In genomic region chr11:64239662-64240466, GRCh38 we compare ENCODE assay signal across 8 cellular contexts. TPM values are rescaled to one million over a fixed set of nuclear protein-coding genes. Genes with fewer than 3 reads are reported as not detected.
DNase-seq lines count a peak whose midpoint lies in the region; ATAC-seq, FAIRE-seq and TF ChIP-seq lines count a peak whose summit lies in the region.

No MANE protein-coding gene starts in this region.

- peaks cover 16% of the 10 kb centered on the region for H3K79me2 ChIP-seq in GM23338 (replicated peaks; ENCODE audit: insufficient read depth)

- FAIRE-seq in small intestine (lab: Jason Lieb, UNC), result no peak

- in situ Hi-C loops in ACHN (cut with HindIII; ENCODE audit: low pct_ligation_motif_present, low pct_unique_long_range_greater_than_20kb, low sequenced_read_pairs), result no loop called here

- H3K4me1 ChIP-seq in BLaER1 treated with 17β-estradiol and CSF1 and Interleukin-3, amounts not matched to agents 10 nM and 100 nM, result peaks cover 78 to 85% (median 84%) of the 10 kb centered on the region in 10 experiments
- peaks cover 17% of the 10 kb centered on the region; the same call in 1 of the 2 replicates for H3K4me1 ChIP-seq in GM23338 (ENCODE audit: insufficient read depth)
- no peaks in the 10 kb centered on the region for H3K4me1 ChIP-seq in small intestine (ENCODE audit: control insufficient read depth in 2 of 2, insufficient read depth in 1 of 2, low read depth in 1 of 2, low read length in 1 of 2)

- H3K27ac ChIP-seq in BLaER1 treated with 17β-estradiol and CSF1 and Interleukin-3, amounts not matched to agents 10 nM and 100 nM, result peak overlapping the region; percentile 85 to 96 (median 93)
- H3K27ac ChIP-seq in GM23338 (ENCODE audit: low read depth) (peak overlapping the region; percentile 92; the same call in 1 of the 2 replicates), small intestine (ENCODE audit: low read depth in 1 of 2, low read length in 1 of 2) (peak overlapping the region; percentile 82 to 99)

- H3K27ac Mint-ChIP-seq in GM23338, result peak overlapping the region; percentile 98
- peak overlapping the region; percentile 97 for H3K27ac Mint-ChIP-seq in T-cell
- H3K27ac Mint-ChIP-seq in glutamatergic neuron (ENCODE audit: unreplicated experiment), result peak overlapping the region; percentile 86

- H3K4me2 ChIP-seq in BLaER1 treated with 17β-estradiol and CSF1 and Interleukin-3, amounts not matched to agents 10 nM and 100 nM, result peak overlapping the region; percentile 81 to 99 (median 96)
- peak overlapping the region; percentile 96 for H3K4me2 ChIP-seq in GM23338

- intact Hi-C loops in posterior cingulate gyrus (cut with DNase I), result loop anchor here (10.0 kb wide), 1 partner anchor 55 kb away; the partner anchor contains the start of gene STIP1

- CTCF ChIA-PET in T-cell (lab: Charles Lee), result no interaction called here

- H2AFZ ChIP-seq in GM23338, result no peak overlapping the region

- H3K27me3 Mint-ChIP-seq in GM23338 (ENCODE audit: insufficient read depth, low read depth, poor library complexity) (peaks cover 30% of the 10 kb centered on the region), T-cell (no peaks in the 10 kb centered on the region), glutamatergic neuron (ENCODE audit: unreplicated experiment) (peaks cover 14% of the 10 kb centered on the region)

- peak overlapping the region; percentile 81 to 99 (median 97) for H3K4me3 ChIP-seq in BLaER1 treated with 17β-estradiol and CSF1 and Interleukin-3, amounts not matched to agents 10 nM and 100 nM
- H3K4me3 ChIP-seq in GM23338, result peak overlapping the region; percentile 97
- peak overlapping the region in 1 of 2 donors; percentile 60 for H3K4me3 ChIP-seq in small intestine (ENCODE audit: low read depth in 1 of 2, low read length in 2 of 2)

- H3K9me2 ChIP-seq in GM23338 (ENCODE audit: insufficient read depth), result no peaks in the 10 kb centered on the region

- peaks cover 28 to 62% (median 42%) of the 10 kb centered on the region in 11 experiments for H3K36me3 ChIP-seq in BLaER1 treated with 17β-estradiol and CSF1 and Interleukin-3, amounts not matched to agents 10 nM and 100 nM
- no peaks in the 10 kb centered on the region for H3K36me3 ChIP-seq in GM23338 (ENCODE audit: insufficient read depth)
- peaks cover 0 to 5% of the 10 kb centered on the region in 2 donors for H3K36me3 ChIP-seq in small intestine (ENCODE audit: control insufficient read depth in 2 of 2, insufficient read depth in 2 of 2, low read length in 2 of 2)

- H3K4me1 Mint-ChIP-seq in GM23338, result peaks cover 32% of the 10 kb centered on the region
- peaks cover 39 to 47% (median 41%) of the 10 kb centered on the region in 3 donors for H3K4me1 Mint-ChIP-seq in T-cell
- peaks cover 1% of the 10 kb centered on the region for H3K4me1 Mint-ChIP-seq in glutamatergic neuron (ENCODE audit: low read depth, unreplicated experiment)

- WGBS in small intestine, 3 donors, result 41 to 58% (median 50%) methylated on average over 12 of the region's 12 CpGs

- peaks cover 24% of the 10 kb centered on the region for H3K36me3 Mint-ChIP-seq in GM23338 (ENCODE audit: low read depth)
- H3K36me3 Mint-ChIP-seq in T-cell, result no peaks in the 10 kb centered on the region
- no peaks in the 10 kb centered on the region for H3K36me3 Mint-ChIP-seq in glutamatergic neuron (ENCODE audit: unreplicated experiment)

- no peak for TF ChIP-seq CTCF in GM23338 (conservative IDR thresholded peaks at IDR 0.05; ENCODE audit: low read depth in 2 of 2)
- TF ChIP-seq CTCF in glutamatergic neuron (IDR thresholded peaks at IDR 0.05; ENCODE audit: partially characterized antibody, unreplicated experiment), result no peak

- H3K27me3 ChIP-seq in BLaER1 treated with 17β-estradiol and CSF1 and Interleukin-3, amounts not matched to agents 10 nM and 100 nM, result no peaks in the 10 kb centered on the region
- no peaks in the 10 kb centered on the region for H3K27me3 ChIP-seq in GM23338 (ENCODE audit: insufficient read depth)
- no peaks in the 10 kb centered on the region for H3K27me3 ChIP-seq in small intestine (ENCODE audit: control insufficient read depth in 2 of 2, insufficient read depth in 2 of 2, low read length in 2 of 2)

- POLR2A ChIA-PET in T-cell (lab: Charles Lee), result interaction anchor here in 1 of 2 donors (0.6 kb wide), 1 partner anchor 14 kb away, joined by 4 read pairs; the partner anchor contains the start of genes NUDT22 and TRPT1

- H4K20me1 ChIP-seq in BLaER1 treated with 17β-estradiol and CSF1 and Interleukin-3, amounts not matched to agents 10 nM and 100 nM, result peaks cover 18 to 46% (median 37%) of the 10 kb centered on the region in 11 experiments; a peak in 21 of 22 replicates
- H4K20me1 ChIP-seq in GM23338 (replicated peaks; ENCODE audit: insufficient read depth), result no peaks in the 10 kb centered on the region; the same call in 1 of the 2 replicates

- ATAC-seq in GM23338, result no peak
- ATAC-seq in T-cell (replicated peaks in 1 of 4), result no peak

- no peaks in the 10 kb centered on the region for H3K9me3 ChIP-seq in BLaER1 treated with 17β-estradiol and CSF1 and Interleukin-3, amounts not matched to agents 10 nM and 100 nM (replicated peaks in 1 of 11)
- H3K9me3 ChIP-seq in small intestine (ENCODE audit: control insufficient read depth, low read depth), result no peaks in the 10 kb centered on the region

- peak overlapping the region; percentile 85 to 97 (median 88) for H3K9ac ChIP-seq in BLaER1 treated with 17β-estradiol and CSF1 and Interleukin-3, amounts not matched to agents 10 nM and 100 nM

- peaks cover 33% of the 10 kb centered on the region for H3F3A ChIP-seq in GM23338 (replicated peaks; ENCODE audit: low read depth)

- no peak for DNase-seq in GM23338 (ENCODE audit: low spot score)
- DNase-seq in T-cell, result peak in 2 of 34 experiments; percentile 26 to 48
- no peak for DNase-seq in glutamatergic neuron
- DNase-seq in small intestine, result no peak
- DNase-seq in iPS-NIHi11 (ENCODE audit: low spot score), result no peak
- DNase-seq in ACHN, result no peak
- DNase-seq in posterior cingulate gyrus, result no peak

- H3K4me3 Mint-ChIP-seq in GM23338 (peak overlapping the region; percentile 93), T-cell (peak overlapping the region; percentile 83 to 93 (median 89)), glutamatergic neuron (ENCODE audit: unreplicated experiment) (peak overlapping the region; percentile 94)

- no peaks in the 10 kb centered on the region for H3K9me3 Mint-ChIP-seq in GM23338
- no peaks in the 10 kb centered on the region for H3K9me3 Mint-ChIP-seq in T-cell
- peaks cover 11% of the 10 kb centered on the region for H3K9me3 Mint-ChIP-seq in glutamatergic neuron (ENCODE audit: unreplicated experiment)

TF ChIP-seq in GM23338, 12 proteins besides CTCF, POLR2A, EP300 and RAD21 (continues in another document):
- TF ChIP-seq POLR2AphosphoS5 (IDR thresholded peaks at IDR 0.05; ENCODE audit: low read depth), result no peak
- TF ChIP-seq, protein P1, sequence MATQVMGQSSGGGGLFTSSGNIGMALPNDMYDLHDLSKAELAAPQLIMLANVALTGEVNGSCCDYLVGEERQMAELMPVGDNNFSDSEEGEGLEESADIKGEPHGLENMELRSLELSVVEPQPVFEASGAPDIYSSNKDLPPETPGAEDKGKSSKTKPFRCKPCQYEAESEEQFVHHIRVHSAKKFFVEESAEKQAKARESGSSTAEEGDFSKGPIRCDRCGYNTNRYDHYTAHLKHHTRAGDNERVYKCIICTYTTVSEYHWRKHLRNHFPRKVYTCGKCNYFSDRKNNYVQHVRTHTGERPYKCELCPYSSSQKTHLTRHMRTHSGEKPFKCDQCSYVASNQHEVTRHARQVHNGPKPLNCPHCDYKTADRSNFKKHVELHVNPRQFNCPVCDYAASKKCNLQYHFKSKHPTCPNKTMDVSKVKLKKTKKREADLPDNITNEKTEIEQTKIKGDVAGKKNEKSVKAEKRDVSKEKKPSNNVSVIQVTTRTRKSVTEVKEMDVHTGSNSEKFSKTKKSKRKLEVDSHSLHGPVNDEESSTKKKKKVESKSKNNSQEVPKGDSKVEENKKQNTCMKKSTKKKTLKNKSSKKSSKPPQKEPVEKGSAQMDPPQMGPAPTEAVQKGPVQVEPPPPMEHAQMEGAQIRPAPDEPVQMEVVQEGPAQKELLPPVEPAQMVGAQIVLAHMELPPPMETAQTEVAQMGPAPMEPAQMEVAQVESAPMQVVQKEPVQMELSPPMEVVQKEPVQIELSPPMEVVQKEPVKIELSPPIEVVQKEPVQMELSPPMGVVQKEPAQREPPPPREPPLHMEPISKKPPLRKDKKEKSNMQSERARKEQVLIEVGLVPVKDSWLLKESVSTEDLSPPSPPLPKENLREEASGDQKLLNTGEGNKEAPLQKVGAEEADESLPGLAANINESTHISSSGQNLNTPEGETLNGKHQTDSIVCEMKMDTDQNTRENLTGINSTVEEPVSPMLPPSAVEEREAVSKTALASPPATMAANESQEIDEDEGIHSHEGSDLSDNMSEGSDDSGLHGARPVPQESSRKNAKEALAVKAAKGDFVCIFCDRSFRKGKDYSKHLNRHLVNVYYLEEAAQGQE (IDR thresholded peaks at IDR 0.05; ENCODE audit: unreplicated experiment), result no peak
- no peak for TF ChIP-seq JUNB (IDR thresholded peaks at IDR 0.05; ENCODE audit: unreplicated experiment)

RNA-seq across cellular contexts. Expression of gene FKBP2, which starts 1.0 kb away (rescaled TPM):
- total RNA-seq in GM23338 (2014; rRNA removed; shearing (Covaris generic)), result 31.4 and 35.0 TPM in 2 replicates
- polyA plus RNA-seq in GM23338 (2016; fragmentation: Nextera tagmentation; extraction: Ambion mirVana) (201 and 221 TPM in 2 replicates), small intestine (100 to 1,000 TPM; 199 to 268 (median 227) TPM)
- total RNA-seq in T-cell (10 to 100 TPM; 17.9 to 53.0 (median 42.9) TPM), glutamatergic neuron (ENCODE audit: unreplicated experiment) (31.4 TPM)

RNA-seq across cellular contexts. Expression of gene VEGFB, which starts 5.5 kb away (rescaled TPM):
- total RNA-seq in GM23338 (2014; rRNA removed; shearing (Covaris generic)), result 24.2 and 25.8 TPM in 2 replicates
- polyA plus RNA-seq in GM23338 (2016; fragmentation: Nextera tagmentation; extraction: Ambion mirVana) (20.8 and 24.6 TPM in 2 replicates), small intestine (10 to 100 TPM; 34.8 to 59.7 (median 36.5) TPM)
- total RNA-seq in T-cell (10 to 100 TPM; 47.9 to 80.7 (median 76.0) TPM), glutamatergic neuron (ENCODE audit: unreplicated experiment) (12.3 TPM)

RNA-seq across cellular contexts. Expression of gene PPP1R14B, which starts 6.9 kb away (rescaled TPM):
- total RNA-seq in GM23338 (2014; rRNA removed; shearing (Covaris generic)), result 283 and 315 TPM in 2 replicates
- 250 and 418 TPM in 2 replicates for polyA plus RNA-seq in GM23338 (2016; fragmentation: Nextera tagmentation; extraction: Ambion mirVana)
- 100 to 1,000 TPM in 1 of 5 donors, 10 to 100 TPM in 4; 31.2 to 143 (median 88.1) TPM for total RNA-seq in T-cell
- total RNA-seq in glutamatergic neuron (ENCODE audit: unreplicated experiment), result 348 TPM
- polyA plus RNA-seq in small intestine, result 100 to 1,000 TPM; 139 to 161 (median 147) TPM

RNA-seq across cellular contexts. Expression of gene DNAJC4, which starts 9.5 kb away (rescaled TPM):
- total RNA-seq in GM23338 (2014; rRNA removed; shearing (Covaris generic)), result 7.7 and 10.5 TPM in 2 replicates
- 31.0 and 34.4 TPM in 2 replicates for polyA plus RNA-seq in GM23338 (2016; fragmentation: Nextera tagmentation; extraction: Ambion mirVana)
- 10 to 100 TPM; 46.2 to 64.7 (median 51.4) TPM for total RNA-seq in T-cell
- total RNA-seq in glutamatergic neuron (ENCODE audit: unreplicated experiment), result 30.5 TPM
- 100 to 1,000 TPM in 2 of 3 donors, 10 to 100 TPM in 1; 50.6 to 164 (median 127) TPM for polyA plus RNA-seq in small intestine

RNA-seq across cellular contexts. Expression of gene PLCB3, which starts 11.5 kb away (rescaled TPM):
- total RNA-seq in GM23338 (2014; rRNA removed; shearing (Covaris generic)), result 89.8 and 103 TPM in 2 replicates
- polyA plus RNA-seq in GM23338 (2016; fragmentation: Nextera tagmentation; extraction: Ambion mirVana) (28.1 and 30.9 TPM in 2 replicates), small intestine (100 to 1,000 TPM; 108 to 191 (median 142) TPM)
- total RNA-seq in T-cell (10 to 100 TPM in 3 of 5 donors, 1 to 10 TPM in 2; 3.6 to 14.9 (median 11.2) TPM), glutamatergic neuron (ENCODE audit: unreplicated experiment) (36.2 TPM)
